Comparison of ENCODE assay signal across 16 cellular contexts in genomic region chr2:240254337-240255164, GRCh38.
"Had no signal": no experiment of that assay in that cellular context is flagged by ENCODE, and none has a peak within 500 bp of the region (broad histone marks: within the 10 kb centered on the region; RNA-seq: fewer than 3 reads in every experiment).

No MANE protein-coding gene starts in this region.

- H3K27me3 ChIP-seq: cardiac muscle cell, colonic mucosa, heart right ventricle, pancreas, tibial nerve had no signal

- H3K36me3 ChIP-seq: cardiac muscle cell, colonic mucosa, heart right ventricle, left lung, pancreas, tibial nerve had no signal

- H3K4me2 ChIP-seq: SK-N-SH had no signal

- H3K9me3 Mint-ChIP-seq: stimulated activated effector memory CD8-positive, alpha-beta T cell treated with anti-CD3 and anti-CD28 coated beads, Interleukin-12 subunit alpha, Interleukin-12 subunit beta, amount 100 ng/mL, for 72 hours had no signal

- H3K36me3 Mint-ChIP-seq: stimulated activated effector memory CD8-positive, alpha-beta T cell treated with anti-CD3 and anti-CD28 coated beads, Interleukin-12 subunit alpha, Interleukin-12 subunit beta, amount 100 ng/mL, for 72 hours had no signal

- H3K4me1 Mint-ChIP-seq: activated CD4-positive, alpha-beta T cell treated with anti-CD3 and anti-CD28 coated beads for 36 hours; stimulated activated effector memory CD8-positive, alpha-beta T cell treated with anti-CD3 and anti-CD28 coated beads, Interleukin-12 subunit alpha, Interleukin-12 subunit beta, amount 100 ng/mL, for 72 hours had no signal

- H3K9ac ChIP-seq: SK-N-SH had no signal

- H3K4me3 Mint-ChIP-seq: activated CD4-positive, alpha-beta T cell treated with anti-CD3 and anti-CD28 coated beads for 36 hours; stimulated activated effector memory CD8-positive, alpha-beta T cell treated with anti-CD3 and anti-CD28 coated beads, Interleukin-12 subunit alpha, Interleukin-12 subunit beta, amount 100 ng/mL, for 72 hours had no signal

- H3K4me3 ChIP-seq: cardiac muscle cell, colonic mucosa, heart right ventricle, tibial nerve had no signal

- H3K27ac ChIP-seq: cardiac muscle cell, colonic mucosa, heart right ventricle, VCaP had no signal

- DNase-seq: activated CD4-positive, alpha-beta T cell treated with anti-CD3 and anti-CD28 coated beads for 36 hours; activated naive CD4-positive, alpha-beta T cell; activated T-cell treated with anti-CD3 and anti-CD28 coated beads, Interleukin-2, amount 50 U/mL, for 48 hours; colonic mucosa; islet precursor cell; mesenchymal stem cell; small intestine; T-helper 1 cell had no signal

- H3K4me1 ChIP-seq: colonic mucosa had no signal

- H3K27ac Mint-ChIP-seq: activated CD4-positive, alpha-beta T cell treated with anti-CD3 and anti-CD28 coated beads for 36 hours; stimulated activated effector memory CD8-positive, alpha-beta T cell treated with anti-CD3 and anti-CD28 coated beads, Interleukin-12 subunit alpha, Interleukin-12 subunit beta, amount 100 ng/mL, for 72 hours had no signal

- H3K9me3 ChIP-seq: colonic mucosa, heart right ventricle, left lung, pancreas, SK-N-SH, tibial nerve had no signal
